In the genomic region with DNA sequence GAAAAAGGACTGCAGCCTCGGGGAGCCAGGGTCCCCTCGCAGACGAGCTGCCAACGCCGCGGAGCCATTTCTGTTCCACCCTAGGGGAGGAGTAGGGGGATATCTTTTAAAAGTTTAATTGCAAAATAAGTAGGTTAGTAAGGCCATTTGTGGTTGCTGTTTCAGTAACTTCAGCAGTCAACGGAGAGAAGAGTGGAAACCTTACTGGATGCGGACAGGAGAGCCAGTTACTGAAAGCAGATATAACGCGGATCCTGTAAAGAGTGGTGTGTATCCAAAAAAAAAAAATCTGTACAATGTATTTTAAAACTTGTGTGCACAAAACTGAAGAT, we compare ENCODE assay signal across 8 cellular contexts.
DNase-seq lines count a peak whose midpoint lies in the region; ATAC-seq and TF ChIP-seq lines count a peak whose summit lies in the region.

No MANE protein-coding gene starts in this region.

- H3K4me3 ChIP-seq in WI38 (ENCODE audit: low read depth, low read length) (peak overlapping the region; percentile 62), iPS DF 6.9 (ENCODE audit: low read length) (peak overlapping the region; percentile 73; the same call in 1 of the 2 replicates)

- H3K27ac Mint-ChIP-seq in stimulated activated naive CD8-positive, alpha-beta T cell treated with anti-CD3 and anti-CD28 coated beads, Interleukin-15, amount 100 ng/mL, for 72 hours = peak overlapping the region; percentile 97 to 100

- no peaks in the 10 kb centered on the region for H3K9me3 ChIP-seq in iPS DF 6.9 (ENCODE audit: control insufficient read depth, insufficient read depth, low read length)

- no peak for TF ChIP-seq CTCF in WI38 (IDR thresholded peaks at IDR 0.05; ENCODE audit: low read depth, low read length)

- no peaks in the 10 kb centered on the region for H3K27me3 Mint-ChIP-seq in stimulated activated naive CD8-positive, alpha-beta T cell treated with anti-CD3 and anti-CD28 coated beads, Interleukin-15, amount 100 ng/mL, for 72 hours

- H3K9me3 Mint-ChIP-seq in stimulated activated naive CD8-positive, alpha-beta T cell treated with anti-CD3 and anti-CD28 coated beads, Interleukin-15, amount 100 ng/mL, for 72 hours = no peaks in the 10 kb centered on the region

- peak overlapping the region; percentile 97 to 98 for H3K4me3 Mint-ChIP-seq in stimulated activated naive CD8-positive, alpha-beta T cell treated with anti-CD3 and anti-CD28 coated beads, Interleukin-15, amount 100 ng/mL, for 72 hours

- DNase-seq in NCI-H2227 treated with DMSO at 0.1 percent for 48 hours (lab: John Stamatoyannopoulos, UW) (peak; percentile 70), NCI-H2227 (lab: John Stamatoyannopoulos, UW; ENCODE audit: unreplicated experiment) (no peak), iPS DF 6.9 (ENCODE audit: low read depth, low spot score) (no peak), erythroblast (lab: John Stamatoyannopoulos, UW) (no peak), germinal center (ENCODE audit: low spot score) (no peak)
- no peak for DNase-seq in stimulated activated naive CD8-positive, alpha-beta T cell treated with anti-CD3 and anti-CD28 coated beads, Interleukin-15, amount 100 ng/mL, for 72 hours

- no peak overlapping the region for H3K27ac ChIP-seq in iPS DF 6.9 (ENCODE audit: low read length)

- no peak for ATAC-seq in stimulated activated naive CD8-positive, alpha-beta T cell treated with anti-CD3 and anti-CD28 coated beads, Interleukin-15, amount 100 ng/mL, for 72 hours
- no peak for ATAC-seq in HG03571 (IDR thresholded peaks at IDR 0.05; ENCODE audit: unreplicated experiment)

- no peaks in the 10 kb centered on the region for H3K27me3 ChIP-seq in iPS DF 6.9 (ENCODE audit: control insufficient read depth, insufficient read depth, low read length)

- H3K4me1 ChIP-seq in iPS DF 6.9 (ENCODE audit: control insufficient read depth, insufficient read depth, low read length) = no peaks in the 10 kb centered on the region

- TF ChIP-seq POLR2A in erythroblast (IDR thresholded peaks at IDR 0.05; ENCODE audit: low read length) = no peak

- no peaks in the 10 kb centered on the region; the same call in 1 of the 2 replicates for H3K36me3 ChIP-seq in iPS DF 6.9 (ENCODE audit: control insufficient read depth, insufficient read depth, low read length)

- no CpG with 5 or more reads among the region's 10 CpGs for WGBS in iPS DF 6.9 (ENCODE audit: insufficient coverage, insufficient read length)

- H3K4me1 Mint-ChIP-seq in stimulated activated naive CD8-positive, alpha-beta T cell treated with anti-CD3 and anti-CD28 coated beads, Interleukin-15, amount 100 ng/mL, for 72 hours = peaks cover 31% of the 10 kb centered on the region
